In the genomic region with DNA sequence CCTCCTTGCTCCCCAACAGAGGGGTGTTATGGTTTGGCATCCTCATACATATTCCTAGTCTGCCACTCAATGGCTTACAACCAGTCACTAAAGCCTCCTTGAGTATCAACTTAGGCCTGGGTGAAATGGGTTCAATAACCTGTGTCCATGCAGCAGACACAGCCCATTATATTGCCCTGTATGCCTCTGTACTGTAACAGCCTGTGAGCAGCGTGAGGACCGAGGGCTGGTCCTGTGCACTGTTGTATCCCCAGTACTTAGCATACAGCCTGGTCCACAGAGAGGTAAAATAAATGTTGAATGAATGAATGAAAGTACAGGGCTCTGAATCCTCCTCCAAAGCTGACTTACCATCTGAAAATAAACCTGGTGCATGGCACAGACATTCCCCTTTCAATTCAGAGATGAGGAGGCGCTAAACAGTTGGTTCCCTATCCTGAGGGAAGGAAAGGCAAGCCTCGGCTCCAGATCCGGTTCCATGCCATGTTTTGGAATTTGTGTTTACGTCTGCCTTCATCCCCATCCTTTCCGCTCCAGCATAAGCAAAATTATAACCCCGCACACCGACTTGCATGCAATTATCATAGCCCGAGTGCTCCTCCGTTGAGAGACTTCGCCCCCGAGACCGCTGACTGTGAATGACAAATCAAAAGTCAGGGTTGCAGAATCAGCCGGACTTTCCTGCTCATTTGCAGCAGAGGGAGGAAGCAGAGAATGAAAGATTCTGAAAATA, we compare ENCODE assay signal across 8 cellular contexts. TPM values are rescaled to one million over a fixed set of nuclear protein-coding genes. Genes with fewer than 3 reads are reported as not detected.
DNase-seq lines count a peak whose midpoint lies in the region; ATAC-seq and TF ChIP-seq lines count a peak whose summit lies in the region.

No MANE protein-coding gene starts in this region.

- H3K4me1 ChIP-seq in DOHH2 (ENCODE audit: control insufficient read depth, low read length) (peaks cover 23% of the 10 kb centered on the region), breast epithelium (peaks cover 4% of the 10 kb centered on the region in 2 donors)

- peaks cover 9% of the 10 kb centered on the region for H3F3A ChIP-seq in DOHH2 (ENCODE audit: control insufficient read depth, insufficient read depth)

- no peaks in the 10 kb centered on the region for H3K27me3 ChIP-seq in DOHH2 (ENCODE audit: control insufficient read depth, low read length)
- H3K27me3 ChIP-seq in breast epithelium, result no peaks in the 10 kb centered on the region

- TF ChIP-seq CTCF in DOHH2 (IDR thresholded peaks at IDR 0.05; ENCODE audit: low read depth, low read length, poor library complexity, severe bottlenecking), result no peak
- no peak for TF ChIP-seq CTCF in breast epithelium (IDR thresholded peaks at IDR 0.05)
- no peak for TF ChIP-seq CTCF in GM10266 (IDR thresholded peaks at IDR 0.05; ENCODE audit: control insufficient read depth, insufficient read depth, low read depth, missing control alignments)

- H3K9me3 Mint-ChIP-seq in stimulated activated effector memory CD8-positive, alpha-beta T cell treated with anti-CD3 and anti-CD28 coated beads, Interleukin-12 subunit alpha, Interleukin-12 subunit beta, amount 100 ng/mL, for 72 hours, result no peaks in the 10 kb centered on the region

- H3K27ac ChIP-seq in DOHH2 (ENCODE audit: low read depth, low read length) (no peak overlapping the region), breast epithelium (no peak overlapping the region)

- peaks cover 33% of the 10 kb centered on the region for H3K4me1 Mint-ChIP-seq in stimulated activated effector memory CD8-positive, alpha-beta T cell treated with anti-CD3 and anti-CD28 coated beads, Interleukin-12 subunit alpha, Interleukin-12 subunit beta, amount 100 ng/mL, for 72 hours

- H3K4me2 ChIP-seq in DOHH2 (ENCODE audit: low read length), result peak overlapping the region; percentile 70

- intact Hi-C loops in breast epithelium (cut with DNase I; ENCODE audit: low total_unique reads), result no loop called here

- H3K79me2 ChIP-seq in DOHH2 (ENCODE audit: control insufficient read depth, low read length), result no peaks in the 10 kb centered on the region

- no peaks in the 10 kb centered on the region for H3K9me3 ChIP-seq in DOHH2 (ENCODE audit: control insufficient read depth, insufficient read depth, low read length)
- no peaks in the 10 kb centered on the region for H3K9me3 ChIP-seq in breast epithelium

- no peaks in the 10 kb centered on the region for H3K36me3 Mint-ChIP-seq in stimulated activated effector memory CD8-positive, alpha-beta T cell treated with anti-CD3 and anti-CD28 coated beads, Interleukin-12 subunit alpha, Interleukin-12 subunit beta, amount 100 ng/mL, for 72 hours

- DNase-seq in NCI-H2171 treated with DMSO at 0.1 percent for 48 hours (lab: John Stamatoyannopoulos, UW) (peak; percentile 85), breast epithelium (ENCODE audit: low spot score in 2 of 2) (no peak), islet precursor cell (peak; percentile 69), NOMO-1 treated with dmso at 0.1 percent for 144 hours (lab: John Stamatoyannopoulos, UW; ENCODE audit: unreplicated experiment) (no peak), NCI-H1048 (lab: John Stamatoyannopoulos, UW) (no peak), GM10266 (ENCODE audit: extremely low spot score) (no peak)
- no peak for DNase-seq in stimulated activated effector memory CD8-positive, alpha-beta T cell treated with anti-CD3 and anti-CD28 coated beads, Interleukin-12 subunit alpha, Interleukin-12 subunit beta, amount 100 ng/mL, for 72 hours (ENCODE audit: low spot score in 2 of 2)

- no peak for TF ChIP-seq POLR2A in breast epithelium (IDR thresholded peaks at IDR 0.05)

- H3K36me3 ChIP-seq in DOHH2 (ENCODE audit: control insufficient read depth, low read length) (no peaks in the 10 kb centered on the region), breast epithelium (no peaks in the 10 kb centered on the region)

- no peak overlapping the region for H3K27ac Mint-ChIP-seq in stimulated activated effector memory CD8-positive, alpha-beta T cell treated with anti-CD3 and anti-CD28 coated beads, Interleukin-12 subunit alpha, Interleukin-12 subunit beta, amount 100 ng/mL, for 72 hours

- peak overlapping the region; percentile 62 for H3K4me3 Mint-ChIP-seq in stimulated activated effector memory CD8-positive, alpha-beta T cell treated with anti-CD3 and anti-CD28 coated beads, Interleukin-12 subunit alpha, Interleukin-12 subunit beta, amount 100 ng/mL, for 72 hours

- H3K4me3 ChIP-seq in DOHH2 (ENCODE audit: low read length) (peak overlapping the region; percentile 70), breast epithelium (peak overlapping the region; percentile 6 to 64 (median 61))

- no peak for ATAC-seq in stimulated activated effector memory CD8-positive, alpha-beta T cell treated with anti-CD3 and anti-CD28 coated beads, Interleukin-12 subunit alpha, Interleukin-12 subunit beta, amount 100 ng/mL, for 72 hours

- H3K9me2 ChIP-seq in DOHH2 (replicated peaks; ENCODE audit: control insufficient read depth, low read length), result no peaks in the 10 kb centered on the region

- H4K20me1 ChIP-seq in DOHH2 (ENCODE audit: control insufficient read depth, insufficient read depth, low read depth, low read length), result no peaks in the 10 kb centered on the region

RNA-seq across cellular contexts. Expression of gene DNAJC6, which starts 45.0 kb away (rescaled TPM):
- total RNA-seq in breast epithelium, result 1 to 10 TPM in 2 of 3 donors, under 1 TPM in 1; 0.96 to 6.2 (median 4.2) TPM

Comparison
In these comparisons a context has a peak if more than half of its experiments do, and no peak if none do; other contexts are left out.
1. DNase-seq: peak in NCI-H2171 treated with DMSO at 0.1 percent for 48 hours (single experiment) and islet precursor cell (single experiment); none in breast epithelium (0 of 2), stimulated activated effector memory CD8-positive, alpha-beta T cell treated with anti-CD3 and anti-CD28 coated beads, Interleukin-12 subunit alpha, Interleukin-12 subunit beta, amount 100 ng/mL, for 72 hours (0 of 2), NOMO-1 treated with dmso at 0.1 percent for 144 hours (single experiment), NCI-H1048 (single experiment) and GM10266 (single experiment).